7 cellular contexts compared by ENCODE assay signal in the genomic region with DNA sequence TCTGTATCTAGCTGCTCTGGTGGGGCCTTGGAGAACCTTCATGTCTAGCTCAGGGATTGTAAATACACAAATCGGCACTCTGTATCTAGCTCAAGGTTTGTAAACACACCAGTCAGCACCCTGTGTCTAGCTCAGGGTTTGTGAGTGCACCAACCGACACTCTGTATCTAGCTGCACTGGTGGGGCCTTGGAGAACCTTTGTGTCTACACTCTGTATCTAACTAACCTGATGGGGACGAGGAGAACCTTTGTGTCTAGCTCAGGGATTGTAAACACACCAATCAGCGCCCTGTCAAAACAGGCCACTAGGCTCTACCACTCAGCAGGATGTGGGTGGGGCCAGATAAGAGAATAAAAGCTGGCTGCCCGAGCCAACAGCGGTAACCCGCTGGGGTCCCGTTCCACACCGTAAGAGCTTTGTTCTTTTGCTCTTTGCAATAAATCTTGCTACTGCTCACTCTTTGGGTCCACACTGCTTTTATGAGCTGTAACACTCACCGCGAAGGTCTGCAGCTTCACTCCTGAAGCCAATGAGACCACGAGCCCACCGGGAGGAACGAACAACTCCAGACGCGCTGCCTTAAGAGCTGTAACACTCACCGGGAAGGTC. TPM values are rescaled to one million over a fixed set of nuclear protein-coding genes. Genes with fewer than 3 reads are reported as not detected.
DNase-seq lines count a peak whose midpoint lies in the region; ATAC-seq and TF ChIP-seq lines count a peak whose summit lies in the region.
"Not testable (repeated sequence)": the region's sequence is repeated elsewhere in the genome, so short reads cannot be mapped to it uniquely, and the experiment has no call there.

No MANE protein-coding gene starts in this region.

- not testable (repeated sequence) for H3K18ac ChIP-seq in neuronal stem cell (ENCODE audit: low read length)

- not testable (repeated sequence) for H3K4me1 ChIP-seq in DND-41 (ENCODE audit: insufficient read depth, low read length); neuronal stem cell (ENCODE audit: control insufficient read depth in 2 of 2, insufficient read depth in 1 of 2, low read depth in 1 of 2, low read length in 2 of 2)

- peak; percentile 34 for DNase-seq in DND-41
- DNase-seq in NCI-H69 (lab: John Stamatoyannopoulos, UW), result peak; percentile 69
- DNase-seq in activated CD4-positive, alpha-beta T cell treated with anti-CD3 and anti-CD28 coated beads, Interleukin-2, amount 10 ng/mL, durations not matched to agents 24 days and 14 days, result peak; percentile 69
- not testable (repeated sequence) for DNase-seq in activated T-helper 2 cell treated with anti-CD3 and anti-CD28 coated beads, Interferon-gamma antibody, Interleukin-2, Interleukin-4, amounts not matched to agents 10 μg/mL and 5 μg/mL and 100 μg/mL, durations not matched to agents 14 hours and 24 hours and 36 hours (ENCODE audit: low spot score); central memory CD8-positive, alpha-beta T cell (ENCODE audit: low spot score in 2 of 2); naive B cell; neuronal stem cell (ENCODE audit: low spot score)

- TF ChIP-seq CTCF in DND-41 (IDR thresholded peaks at IDR 0.05; ENCODE audit: borderline replicate concordance, extremely low read depth, low read length, poor library complexity, severe bottlenecking), result not testable (repeated sequence)

- not testable (repeated sequence) for H3K27ac Mint-ChIP-seq in activated CD4-positive, alpha-beta T cell treated with anti-CD3 and anti-CD28 coated beads, Interleukin-2, amount 10 ng/mL, durations not matched to agents 24 days and 14 days; activated T-helper 2 cell treated with anti-CD3 and anti-CD28 coated beads, Interferon-gamma antibody, Interleukin-2, Interleukin-4, amounts not matched to agents 10 μg/mL and 5 μg/mL and 100 μg/mL, durations not matched to agents 14 hours and 24 hours and 36 hours; central memory CD8-positive, alpha-beta T cell (ENCODE audit: low read depth); naive B cell

- H3K36me3 ChIP-seq in DND-41 (ENCODE audit: insufficient read depth, low read length); neuronal stem cell (replicated peaks in 1 of 2; ENCODE audit: control insufficient read depth in 2 of 2, insufficient read depth in 2 of 2, low read length in 2 of 2): not testable (repeated sequence)

- H3K9ac ChIP-seq in DND-41 (ENCODE audit: low read depth, low read length); neuronal stem cell (ENCODE audit: low read depth, low read length, poor library complexity): not testable (repeated sequence)

- not testable (repeated sequence) for H2BK5ac ChIP-seq in neuronal stem cell (ENCODE audit: low read length)

- not testable (repeated sequence) for H3K4me2 ChIP-seq in DND-41 (ENCODE audit: insufficient read depth, low read length); neuronal stem cell (ENCODE audit: insufficient read depth, low read length, poor library complexity, severe bottlenecking)

- not testable (repeated sequence) for H2BK120ac ChIP-seq in neuronal stem cell (ENCODE audit: low read depth, low read length)

- not testable (repeated sequence) for H3K36me3 Mint-ChIP-seq in activated CD4-positive, alpha-beta T cell treated with anti-CD3 and anti-CD28 coated beads, Interleukin-2, amount 10 ng/mL, durations not matched to agents 24 days and 14 days (ENCODE audit: low read depth); activated T-helper 2 cell treated with anti-CD3 and anti-CD28 coated beads, Interferon-gamma antibody, Interleukin-2, Interleukin-4, amounts not matched to agents 10 μg/mL and 5 μg/mL and 100 μg/mL, durations not matched to agents 14 hours and 24 hours and 36 hours (ENCODE audit: low read depth); central memory CD8-positive, alpha-beta T cell (ENCODE audit: insufficient read depth); naive B cell

- not testable (repeated sequence) for H4K91ac ChIP-seq in neuronal stem cell (ENCODE audit: low read depth, low read length, poor library complexity)

- not testable (repeated sequence) for H3K79me2 ChIP-seq in DND-41 (ENCODE audit: insufficient read depth, low read length)

- not testable (repeated sequence) for H3K4me1 Mint-ChIP-seq in activated CD4-positive, alpha-beta T cell treated with anti-CD3 and anti-CD28 coated beads, Interleukin-2, amount 10 ng/mL, durations not matched to agents 24 days and 14 days; activated T-helper 2 cell treated with anti-CD3 and anti-CD28 coated beads, Interferon-gamma antibody, Interleukin-2, Interleukin-4, amounts not matched to agents 10 μg/mL and 5 μg/mL and 100 μg/mL, durations not matched to agents 14 hours and 24 hours and 36 hours (ENCODE audit: low read depth); central memory CD8-positive, alpha-beta T cell
- peaks cover 0 to 11% (median 0%) of the 10 kb centered on the region in 3 donors for H3K4me1 Mint-ChIP-seq in naive B cell

- H3K14ac ChIP-seq in neuronal stem cell (ENCODE audit: low read length), result not testable (repeated sequence)

- not testable (repeated sequence) for H3K27me3 ChIP-seq in DND-41 (ENCODE audit: insufficient read depth, low read length, poor library complexity)
- peaks cover 0 to 14% (median 5%) of the 10 kb centered on the region in 3 experiments for H3K27me3 ChIP-seq in neuronal stem cell (ENCODE audit: control insufficient read depth in 3 of 3, insufficient read depth in 3 of 3, low read depth in 1 of 3, low read length in 3 of 3)

- not testable (repeated sequence) for H3K79me1 ChIP-seq in neuronal stem cell (ENCODE audit: low read depth, low read length)

- H3K4me3 ChIP-seq in DND-41 (ENCODE audit: low read depth in 1 of 2, low read length in 2 of 2); neuronal stem cell (ENCODE audit: low read length in 2 of 2): not testable (repeated sequence)

- H3K23ac ChIP-seq in neuronal stem cell (ENCODE audit: low read depth, low read length, poor library complexity), result not testable (repeated sequence)

- not testable (repeated sequence) for H4K8ac ChIP-seq in neuronal stem cell (ENCODE audit: low read depth, low read length)

- not testable (repeated sequence) for H3K9me3 Mint-ChIP-seq in activated CD4-positive, alpha-beta T cell treated with anti-CD3 and anti-CD28 coated beads, Interleukin-2, amount 10 ng/mL, durations not matched to agents 24 days and 14 days; activated T-helper 2 cell treated with anti-CD3 and anti-CD28 coated beads, Interferon-gamma antibody, Interleukin-2, Interleukin-4, amounts not matched to agents 10 μg/mL and 5 μg/mL and 100 μg/mL, durations not matched to agents 14 hours and 24 hours and 36 hours; central memory CD8-positive, alpha-beta T cell; naive B cell

- not testable (repeated sequence) for H2BK15ac ChIP-seq in neuronal stem cell (ENCODE audit: low read length)

- H3K9me3 ChIP-seq in DND-41 (ENCODE audit: insufficient read depth, low read length, severe bottlenecking); neuronal stem cell (replicated peaks in 1 of 2; ENCODE audit: control insufficient read depth in 2 of 2, insufficient read depth in 1 of 2, low read depth in 1 of 2, low read length in 2 of 2): not testable (repeated sequence)

- not testable (repeated sequence) for H2AK5ac ChIP-seq in neuronal stem cell (ENCODE audit: low read depth, low read length)

- not testable (repeated sequence) for H4K20me1 ChIP-seq in DND-41 (ENCODE audit: insufficient read depth, low read length)

- ATAC-seq in DND-41 (ENCODE audit: insufficient read depth, low read depth); central memory CD8-positive, alpha-beta T cell (replicated peaks; ENCODE audit: extremely low read depth, poor library complexity, severe bottlenecking); naive B cell (ENCODE audit: low read depth in 2 of 2): not testable (repeated sequence)

- intact Hi-C loops in activated CD4-positive, alpha-beta T cell treated with anti-CD3 and anti-CD28 coated beads, Interleukin-2, amount 10 ng/mL, durations not matched to agents 24 days and 14 days (cut with micrococcal nuclease); activated T-helper 2 cell treated with anti-CD3 and anti-CD28 coated beads, Interferon-gamma antibody, Interleukin-2, Interleukin-4, amounts not matched to agents 10 μg/mL and 5 μg/mL and 100 μg/mL, durations not matched to agents 14 hours and 24 hours and 36 hours (cut with micrococcal nuclease): not testable (repeated sequence)

- not testable (repeated sequence) for H3K27ac ChIP-seq in DND-41 (ENCODE audit: low read length); neuronal stem cell (replicated peaks; ENCODE audit: low read length)

- H2AFZ ChIP-seq in DND-41 (ENCODE audit: low read depth, low read length), result not testable (repeated sequence)
- H2AFZ ChIP-seq in neuronal stem cell (ENCODE audit: low read length), result peak overlapping the region; percentile 60

- H3K4me3 Mint-ChIP-seq in activated CD4-positive, alpha-beta T cell treated with anti-CD3 and anti-CD28 coated beads, Interleukin-2, amount 10 ng/mL, durations not matched to agents 24 days and 14 days, result peak overlapping the region; percentile 30
- peak overlapping the region; percentile 26 for H3K4me3 Mint-ChIP-seq in activated T-helper 2 cell treated with anti-CD3 and anti-CD28 coated beads, Interferon-gamma antibody, Interleukin-2, Interleukin-4, amounts not matched to agents 10 μg/mL and 5 μg/mL and 100 μg/mL, durations not matched to agents 14 hours and 24 hours and 36 hours (ENCODE audit: low read depth)
- H3K4me3 Mint-ChIP-seq in central memory CD8-positive, alpha-beta T cell, result peak overlapping the region; percentile 27
- peak overlapping the region in 6 of 8 donors; percentile 31 to 72 (median 44) for H3K4me3 Mint-ChIP-seq in naive B cell

- WGBS in neuronal stem cell (ENCODE audit: extremely low coverage in 2 of 2, insufficient read length in 2 of 2, insufficient replicate concordance in 1 of 2), 2 donors, result no CpG with 5 or more reads among the region's 17 CpGs

- H3K27me3 Mint-ChIP-seq in activated CD4-positive, alpha-beta T cell treated with anti-CD3 and anti-CD28 coated beads, Interleukin-2, amount 10 ng/mL, durations not matched to agents 24 days and 14 days, result peaks cover 40% of the 10 kb centered on the region
- H3K27me3 Mint-ChIP-seq in activated T-helper 2 cell treated with anti-CD3 and anti-CD28 coated beads, Interferon-gamma antibody, Interleukin-2, Interleukin-4, amounts not matched to agents 10 μg/mL and 5 μg/mL and 100 μg/mL, durations not matched to agents 14 hours and 24 hours and 36 hours (ENCODE audit: low read depth), result peaks cover 27% of the 10 kb centered on the region
- H3K27me3 Mint-ChIP-seq in central memory CD8-positive, alpha-beta T cell, result peaks cover 67% of the 10 kb centered on the region
- H3K27me3 Mint-ChIP-seq in naive B cell, result peaks cover 48 to 87% (median 58%) of the 10 kb centered on the region in 3 donors

- not testable (repeated sequence) for H2BK12ac ChIP-seq in neuronal stem cell (ENCODE audit: low read length)

- not testable (repeated sequence) for H3K4ac ChIP-seq in neuronal stem cell (ENCODE audit: low read length)

RNA-seq across cellular contexts. Expression of a gene that starts 5.9 kb away (rescaled TPM):
- total RNA-seq in activated CD4-positive, alpha-beta T cell treated with anti-CD3 and anti-CD28 coated beads, Interleukin-2, amount 10 ng/mL, durations not matched to agents 24 days and 14 days, result 0.21 and 0.26 TPM in 2 replicates
- total RNA-seq in activated T-helper 2 cell treated with anti-CD3 and anti-CD28 coated beads, Interferon-gamma antibody, Interleukin-2, Interleukin-4, amounts not matched to agents 10 μg/mL and 5 μg/mL and 100 μg/mL, durations not matched to agents 14 hours and 24 hours and 36 hours, result 0.32 and 1.0 TPM in 2 replicates
- polyA plus RNA-seq in naive B cell (ENCODE audit: low read depth in 6 of 6), result under 1 TPM in 2 of 6 donors, not detected in 4; 0.21 to 0.29 TPM
- 34.5 TPM for polyA plus RNA-seq in neuronal stem cell (2013, experiment 1 of 2)
- polyA plus RNA-seq in neuronal stem cell (2013, experiment 2 of 2), result 33.1 TPM

RNA-seq across cellular contexts. Expression of a gene that starts 19.9 kb away (rescaled TPM):
- total RNA-seq in activated CD4-positive, alpha-beta T cell treated with anti-CD3 and anti-CD28 coated beads, Interleukin-2, amount 10 ng/mL, durations not matched to agents 24 days and 14 days, result 0.65 and 0.85 TPM in 2 replicates
- total RNA-seq in activated T-helper 2 cell treated with anti-CD3 and anti-CD28 coated beads, Interferon-gamma antibody, Interleukin-2, Interleukin-4, amounts not matched to agents 10 μg/mL and 5 μg/mL and 100 μg/mL, durations not matched to agents 14 hours and 24 hours and 36 hours, result 1.5 and 2.7 TPM in 2 replicates
- polyA plus RNA-seq in naive B cell (ENCODE audit: low read depth in 6 of 6), result 1 to 10 TPM in 5 of 6 donors, under 1 TPM in 1; 0.70 to 7.1 (median 5.1) TPM
- polyA plus RNA-seq in neuronal stem cell (2013, experiment 1 of 2), result 6.4 TPM
- 7.5 TPM for polyA plus RNA-seq in neuronal stem cell (2013, experiment 2 of 2)

RNA-seq across cellular contexts. Expression of a gene that starts 24.4 kb away (rescaled TPM):
- total RNA-seq in activated CD4-positive, alpha-beta T cell treated with anti-CD3 and anti-CD28 coated beads, Interleukin-2, amount 10 ng/mL, durations not matched to agents 24 days and 14 days, result 33.0 and 34.6 TPM in 2 replicates
- total RNA-seq in activated T-helper 2 cell treated with anti-CD3 and anti-CD28 coated beads, Interferon-gamma antibody, Interleukin-2, Interleukin-4, amounts not matched to agents 10 μg/mL and 5 μg/mL and 100 μg/mL, durations not matched to agents 14 hours and 24 hours and 36 hours, result 37.8 and 41.4 TPM in 2 replicates
- 100 to 1,000 TPM; 102 to 198 (median 110) TPM for polyA plus RNA-seq in naive B cell (ENCODE audit: low read depth in 6 of 6)
- polyA plus RNA-seq in neuronal stem cell (2013, experiment 1 of 2), result 54.1 TPM
- 53.7 TPM for polyA plus RNA-seq in neuronal stem cell (2013, experiment 2 of 2)

RNA-seq across cellular contexts. Expression of a gene that starts 44.9 kb away (rescaled TPM):
- 172 TPM in 2 replicates for total RNA-seq in activated CD4-positive, alpha-beta T cell treated with anti-CD3 and anti-CD28 coated beads, Interleukin-2, amount 10 ng/mL, durations not matched to agents 24 days and 14 days
- total RNA-seq in activated T-helper 2 cell treated with anti-CD3 and anti-CD28 coated beads, Interferon-gamma antibody, Interleukin-2, Interleukin-4, amounts not matched to agents 10 μg/mL and 5 μg/mL and 100 μg/mL, durations not matched to agents 14 hours and 24 hours and 36 hours, result 132 and 141 TPM in 2 replicates
- polyA plus RNA-seq in naive B cell (ENCODE audit: low read depth in 6 of 6), result 100 to 1,000 TPM in 3 of 6 donors, 10 to 100 TPM in 3; 87.3 to 143 (median 103) TPM
- polyA plus RNA-seq in neuronal stem cell (2013, experiment 1 of 2), result 84.8 TPM
- polyA plus RNA-seq in neuronal stem cell (2013, experiment 2 of 2), result 84.0 TPM
